ENCODE assay signal across 1 cellular context in the genomic region with DNA sequence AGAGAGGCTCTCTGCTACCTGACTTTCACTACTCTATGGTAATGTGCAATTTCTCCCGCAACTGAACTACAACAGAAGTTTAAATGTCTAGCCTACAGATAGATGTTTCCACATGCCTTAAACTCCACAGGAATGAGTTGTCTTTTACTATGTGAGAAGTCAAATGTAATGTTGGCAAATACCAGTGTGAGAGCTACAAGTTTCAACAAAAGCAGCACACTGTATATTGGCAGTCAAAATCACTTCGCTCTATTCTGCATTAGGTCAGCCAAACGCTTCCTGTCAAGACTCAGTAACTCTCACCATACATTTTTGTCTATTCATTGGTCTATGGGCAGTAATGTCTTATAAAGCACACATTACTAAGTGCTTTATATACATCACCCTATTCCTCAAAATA.
A peak's percentile ranks its signal among the peaks of the same experiment; 100 is the strongest.
TF ChIP-seq lines count a peak whose summit lies in the region.

No MANE protein-coding gene starts in this region.

TF ChIP-seq in HepG2, 621 proteins besides CTCF, POLR2A, EP300 and RAD21:
- TF ChIP-seq ZNF7 (CRISPR knock-in tag; IDR thresholded peaks at IDR 0.05) (peak; percentile 79), TAF1 (CRISPR knock-in tag; IDR thresholded peaks at IDR 0.05) (no peak), ZNF20 (CRISPR knock-in tag; IDR thresholded peaks at IDR 0.05) (no peak)
